ENCODE assay signal across 1 cellular context in the genomic region with DNA sequence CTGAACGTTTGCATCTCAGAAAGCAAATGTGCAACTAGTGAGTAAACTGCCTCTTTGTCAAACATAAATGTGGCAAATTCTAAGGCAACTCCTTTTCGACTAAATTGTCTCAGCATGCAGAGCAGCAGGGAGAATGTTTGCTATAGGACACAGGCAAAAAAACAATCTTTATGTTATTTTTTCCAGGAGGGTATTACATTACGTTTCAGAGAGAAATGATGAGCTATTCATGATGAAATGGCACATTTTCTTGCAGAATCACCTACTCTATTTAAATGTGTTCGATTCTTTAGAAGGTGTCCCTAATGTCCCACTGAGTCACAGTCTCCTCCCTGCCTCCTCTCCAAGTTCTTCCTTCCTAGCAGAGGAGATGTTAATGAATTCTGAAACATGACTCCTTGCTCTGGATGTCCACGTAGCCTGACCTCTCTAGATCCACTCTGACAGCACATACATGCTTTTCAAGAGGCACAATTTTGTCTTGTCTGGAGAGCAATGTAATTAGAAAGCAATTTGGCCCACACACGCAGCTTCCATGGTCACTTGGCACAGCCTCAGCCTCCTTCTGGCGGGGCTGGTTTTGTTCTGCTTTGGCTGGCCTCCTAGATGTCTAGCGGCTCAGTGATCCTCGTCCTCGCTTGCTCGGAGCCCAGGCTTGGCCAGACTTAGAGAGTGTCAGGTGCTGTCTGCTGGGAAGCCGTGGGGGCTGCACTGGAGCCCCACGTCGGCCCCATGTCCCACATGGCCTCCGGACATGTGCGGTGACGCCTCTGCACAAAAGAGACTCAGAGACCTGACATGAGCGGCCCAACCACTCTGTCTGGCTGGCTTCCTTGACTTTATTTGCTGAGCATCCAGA.
TF ChIP-seq lines count a peak whose summit lies in the region.

No MANE protein-coding gene starts in this region.

TF ChIP-seq in HepG2, 621 proteins besides CTCF, POLR2A, EP300 and RAD21:
- TF ChIP-seq, protein P1, sequence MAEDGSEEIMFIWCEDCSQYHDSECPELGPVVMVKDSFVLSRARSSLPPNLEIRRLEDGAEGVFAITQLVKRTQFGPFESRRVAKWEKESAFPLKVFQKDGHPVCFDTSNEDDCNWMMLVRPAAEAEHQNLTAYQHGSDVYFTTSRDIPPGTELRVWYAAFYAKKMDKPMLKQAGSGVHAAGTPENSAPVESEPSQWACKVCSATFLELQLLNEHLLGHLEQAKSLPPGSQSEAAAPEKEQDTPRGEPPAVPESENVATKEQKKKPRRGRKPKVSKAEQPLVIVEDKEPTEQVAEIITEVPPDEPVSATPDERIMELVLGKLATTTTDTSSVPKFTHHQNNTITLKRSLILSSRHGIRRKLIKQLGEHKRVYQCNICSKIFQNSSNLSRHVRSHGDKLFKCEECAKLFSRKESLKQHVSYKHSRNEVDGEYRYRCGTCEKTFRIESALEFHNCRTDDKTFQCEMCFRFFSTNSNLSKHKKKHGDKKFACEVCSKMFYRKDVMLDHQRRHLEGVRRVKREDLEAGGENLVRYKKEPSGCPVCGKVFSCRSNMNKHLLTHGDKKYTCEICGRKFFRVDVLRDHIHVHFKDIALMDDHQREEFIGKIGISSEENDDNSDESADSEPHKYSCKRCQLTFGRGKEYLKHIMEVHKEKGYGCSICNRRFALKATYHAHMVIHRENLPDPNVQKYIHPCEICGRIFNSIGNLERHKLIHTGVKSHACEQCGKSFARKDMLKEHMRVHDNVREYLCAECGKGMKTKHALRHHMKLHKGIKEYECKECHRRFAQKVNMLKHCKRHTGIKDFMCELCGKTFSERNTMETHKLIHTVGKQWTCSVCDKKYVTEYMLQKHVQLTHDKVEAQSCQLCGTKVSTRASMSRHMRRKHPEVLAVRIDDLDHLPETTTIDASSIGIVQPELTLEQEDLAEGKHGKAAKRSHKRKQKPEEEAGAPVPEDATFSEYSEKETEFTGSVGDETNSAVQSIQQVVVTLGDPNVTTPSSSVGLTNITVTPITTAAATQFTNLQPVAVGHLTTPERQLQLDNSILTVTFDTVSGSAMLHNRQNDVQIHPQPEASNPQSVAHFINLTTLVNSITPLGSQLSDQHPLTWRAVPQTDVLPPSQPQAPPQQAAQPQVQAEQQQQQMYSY (CRISPR knock-in tag; IDR thresholded peaks at IDR 0.05) = no peak
